ENCODE assay signal across 12 cellular contexts in genomic region chr16:69830534-69831211, GRCh38.
DNase-seq lines count a peak whose midpoint lies in the region; ATAC-seq and TF ChIP-seq lines count a peak whose summit lies in the region.
"Had no signal": no experiment of that assay in that cellular context is flagged by ENCODE, and none has a peak within 500 bp of the region (broad histone marks: within the 10 kb centered on the region; RNA-seq: fewer than 3 reads in every experiment).

No MANE protein-coding gene starts in this region.

- H3K27me3 ChIP-seq in tibial artery: no peaks in the 10 kb centered on the region

- H3K4me3 ChIP-seq in mesodermal cell (ENCODE audit: extremely low read depth, insufficient read depth, low read length, poor library complexity, severe bottlenecking) (no peak overlapping the region), tibial artery (no peak overlapping the region)
- H3K4me3 ChIP-seq: psoas muscle had no signal

- no peaks in the 10 kb centered on the region for H3K27me3 Mint-ChIP-seq in activated CD8-positive, alpha-beta T cell treated with anti-CD3 and anti-CD28 coated beads for 36 hours
- H3K27me3 Mint-ChIP-seq in activated CD8-positive, alpha-beta T cell treated with anti-CD3 and anti-CD28 coated beads, Interleukin-2, amount 10 ng/mL, durations not matched to agents 7 days and 5 days (ENCODE audit: low read depth): no peaks in the 10 kb centered on the region
- no peaks in the 10 kb centered on the region for H3K27me3 Mint-ChIP-seq in chondrocyte (ENCODE audit: low read depth)
- H3K27me3 Mint-ChIP-seq: activated B cell treated with CpG ODN at 0.5 μM for 24 hours had no signal

- H3K27ac ChIP-seq in mesodermal cell (ENCODE audit: low read depth, low read length, severe bottlenecking) (peak overlapping the region; percentile 11), tibial artery (peak overlapping the region; percentile 43 to 70)
- H3K27ac ChIP-seq: psoas muscle had no signal

- ATAC-seq in activated CD8-positive, alpha-beta T cell treated with anti-CD3 and anti-CD28 coated beads for 36 hours: no peak
- no peak for ATAC-seq in activated CD8-positive, alpha-beta T cell treated with anti-CD3 and anti-CD28 coated beads, Interleukin-2, amount 10 ng/mL, durations not matched to agents 7 days and 5 days
- ATAC-seq in GM19455 (IDR thresholded peaks at IDR 0.05; ENCODE audit: unreplicated experiment): no peak
- ATAC-seq: psoas muscle had no signal

- H3K4me1 Mint-ChIP-seq in activated CD8-positive, alpha-beta T cell treated with anti-CD3 and anti-CD28 coated beads for 36 hours (ENCODE audit: low read depth): peaks cover 11% of the 10 kb centered on the region
- peaks cover 5% of the 10 kb centered on the region for H3K4me1 Mint-ChIP-seq in activated CD8-positive, alpha-beta T cell treated with anti-CD3 and anti-CD28 coated beads, Interleukin-2, amount 10 ng/mL, durations not matched to agents 7 days and 5 days (ENCODE audit: low read depth)
- peaks cover 48% of the 10 kb centered on the region for H3K4me1 Mint-ChIP-seq in chondrocyte (ENCODE audit: low read depth)
- H3K4me1 Mint-ChIP-seq: activated B cell treated with CpG ODN at 0.5 μM for 24 hours had no signal

- intact Hi-C loops in activated CD8-positive, alpha-beta T cell treated with anti-CD3 and anti-CD28 coated beads for 36 hours (cut with micrococcal nuclease): no loop called here
- intact Hi-C loops in tibial artery (cut with DNase I; ENCODE audit: low total_unique reads): no loop called here

- POLR2A ChIA-PET in activated CD8-positive, alpha-beta T cell treated with anti-CD3 and anti-CD28 coated beads for 36 hours (lab: Charles Lee): no interaction called here
- POLR2A ChIA-PET in activated CD8-positive, alpha-beta T cell treated with anti-CD3 and anti-CD28 coated beads, Interleukin-2, amount 10 ng/mL, durations not matched to agents 7 days and 5 days (lab: Charles Lee): no interaction called here

- no peak overlapping the region for H3K4me3 Mint-ChIP-seq in activated CD8-positive, alpha-beta T cell treated with anti-CD3 and anti-CD28 coated beads for 36 hours
- H3K4me3 Mint-ChIP-seq in activated CD8-positive, alpha-beta T cell treated with anti-CD3 and anti-CD28 coated beads, Interleukin-2, amount 10 ng/mL, durations not matched to agents 7 days and 5 days: no peak overlapping the region
- H3K4me3 Mint-ChIP-seq in chondrocyte (ENCODE audit: unreplicated experiment): no peak overlapping the region
- H3K4me3 Mint-ChIP-seq: activated B cell treated with CpG ODN at 0.5 μM for 24 hours had no signal

- CTCF ChIA-PET in activated CD8-positive, alpha-beta T cell treated with anti-CD3 and anti-CD28 coated beads for 36 hours (lab: Charles Lee): no interaction called here
- CTCF ChIA-PET in activated CD8-positive, alpha-beta T cell treated with anti-CD3 and anti-CD28 coated beads, Interleukin-2, amount 10 ng/mL, durations not matched to agents 7 days and 5 days (lab: Charles Lee): interaction anchor here (1.2 kb wide), 1 partner anchor 34 kb away, joined by 4 read pairs; no protein-coding TSS in a partner anchor

- H3K36me3 Mint-ChIP-seq in activated CD8-positive, alpha-beta T cell treated with anti-CD3 and anti-CD28 coated beads for 36 hours (ENCODE audit: low read depth): no peaks in the 10 kb centered on the region
- no peaks in the 10 kb centered on the region for H3K36me3 Mint-ChIP-seq in activated CD8-positive, alpha-beta T cell treated with anti-CD3 and anti-CD28 coated beads, Interleukin-2, amount 10 ng/mL, durations not matched to agents 7 days and 5 days (ENCODE audit: low read depth)
- H3K36me3 Mint-ChIP-seq in chondrocyte (ENCODE audit: low read depth): peaks cover 2% of the 10 kb centered on the region

- DNase-seq in activated CD8-positive, alpha-beta T cell treated with anti-CD3 and anti-CD28 coated beads for 36 hours: no peak
- DNase-seq in activated CD8-positive, alpha-beta T cell treated with anti-CD3 and anti-CD28 coated beads, Interleukin-2, amount 10 ng/mL, durations not matched to agents 7 days and 5 days: no peak
- no peak for DNase-seq in chondrocyte (ENCODE audit: low spot score)
- no peak for DNase-seq in tibial artery
- no peak for DNase-seq in effector CD8-positive, alpha-beta T cell (lab: John Stamatoyannopoulos, UW)
- no peak for DNase-seq in GM19240 (ENCODE audit: insufficient read length, low spot score)
- DNase-seq: activated B cell treated with CpG ODN at 0.5 μM for 24 hours; activated naive CD4-positive, alpha-beta T cell; psoas muscle; SHP77 had no signal

- WGBS in mesodermal cell (ENCODE audit: insufficient coverage in 2 of 2), 2 experiments: 88 to 93% methylated on average over 5 to 10 of the region's 10 CpGs

- H3K9me3 ChIP-seq in mesodermal cell (ENCODE audit: control insufficient read depth, low read length): no peaks in the 10 kb centered on the region
- no peaks in the 10 kb centered on the region for H3K9me3 ChIP-seq in tibial artery
- H3K9me3 ChIP-seq: psoas muscle had no signal

- peak overlapping the region; percentile 4 for H3K27ac Mint-ChIP-seq in activated CD8-positive, alpha-beta T cell treated with anti-CD3 and anti-CD28 coated beads for 36 hours
- H3K27ac Mint-ChIP-seq in activated CD8-positive, alpha-beta T cell treated with anti-CD3 and anti-CD28 coated beads, Interleukin-2, amount 10 ng/mL, durations not matched to agents 7 days and 5 days: no peak overlapping the region
- peak overlapping the region; percentile 91 for H3K27ac Mint-ChIP-seq in chondrocyte (ENCODE audit: unreplicated experiment)
- H3K27ac Mint-ChIP-seq: activated B cell treated with CpG ODN at 0.5 μM for 24 hours had no signal

- H3K9me3 Mint-ChIP-seq in activated CD8-positive, alpha-beta T cell treated with anti-CD3 and anti-CD28 coated beads for 36 hours: no peaks in the 10 kb centered on the region
- H3K9me3 Mint-ChIP-seq in activated CD8-positive, alpha-beta T cell treated with anti-CD3 and anti-CD28 coated beads, Interleukin-2, amount 10 ng/mL, durations not matched to agents 7 days and 5 days (ENCODE audit: insufficient read depth): no peaks in the 10 kb centered on the region
- no peaks in the 10 kb centered on the region for H3K9me3 Mint-ChIP-seq in chondrocyte (ENCODE audit: low read depth)
- H3K9me3 Mint-ChIP-seq: activated B cell treated with CpG ODN at 0.5 μM for 24 hours had no signal

- no peak for TF ChIP-seq CTCF in activated CD8-positive, alpha-beta T cell treated with anti-CD3 and anti-CD28 coated beads for 36 hours (IDR thresholded peaks at IDR 0.05)
- TF ChIP-seq CTCF in chondrocyte (IDR thresholded peaks at IDR 0.05): no peak
- TF ChIP-seq CTCF in tibial artery (IDR thresholded peaks at IDR 0.05): no peak

- peaks cover 10% of the 10 kb centered on the region for H3K36me3 ChIP-seq in mesodermal cell (ENCODE audit: control insufficient read depth, insufficient read depth, low read length)
- peaks cover 0 to 6% (median 0%) of the 10 kb centered on the region in 3 donors for H3K36me3 ChIP-seq in tibial artery

- peaks cover 3% of the 10 kb centered on the region for H3K4me1 ChIP-seq in mesodermal cell (ENCODE audit: control insufficient read depth, insufficient read depth, low read length, poor library complexity, severe bottlenecking)
- H3K4me1 ChIP-seq in tibial artery: peaks cover 0 to 43% (median 8%) of the 10 kb centered on the region in 4 donors
